ENCODE assay signal across 9 cellular contexts in the genomic region with DNA sequence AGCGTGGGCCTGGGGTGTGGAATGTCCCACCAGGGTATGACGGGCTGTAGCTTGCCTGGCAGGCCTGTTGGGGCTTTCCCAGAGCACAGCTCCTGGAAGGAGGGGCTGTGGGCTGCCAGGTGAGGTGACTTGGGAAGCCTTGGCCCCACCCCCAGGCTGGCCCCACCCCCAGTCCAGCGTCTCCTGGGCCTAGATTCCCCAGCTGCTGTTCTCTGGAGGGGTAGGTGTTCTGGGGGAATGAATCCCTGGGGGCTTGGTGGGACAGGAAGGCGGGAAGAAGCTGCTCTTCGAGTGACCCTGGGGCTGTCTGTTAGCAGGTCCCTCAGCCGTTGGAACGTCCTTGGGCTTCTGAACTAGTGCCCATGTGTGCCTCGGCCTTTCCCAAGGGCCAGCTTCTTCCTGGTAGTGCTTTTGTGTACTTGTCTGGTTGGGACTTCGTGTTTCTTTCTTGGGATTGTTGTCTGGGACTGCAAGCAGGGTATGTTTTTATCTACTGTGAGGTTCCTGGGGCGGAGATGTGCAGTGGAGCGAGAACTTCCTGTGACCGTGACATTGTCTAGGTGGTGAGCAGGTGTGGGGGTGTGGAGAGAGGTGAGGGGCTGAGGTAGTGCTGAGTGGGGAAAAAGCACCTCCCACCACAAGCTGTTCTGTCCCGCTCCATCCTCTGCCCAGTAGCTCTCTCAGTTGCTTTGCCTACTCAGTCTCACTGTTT. TPM values are rescaled to one million over a fixed set of nuclear protein-coding genes. Genes with fewer than 3 reads are reported as not detected.
DNase-seq lines count a peak whose midpoint lies in the region; ATAC-seq and TF ChIP-seq lines count a peak whose summit lies in the region.
"Had no signal": no experiment of that assay in that cellular context is flagged by ENCODE, and none has a peak within 500 bp of the region (broad histone marks: within the 10 kb centered on the region; RNA-seq: fewer than 3 reads in every experiment).

No MANE protein-coding gene starts in this region.

- H3K4me1 ChIP-seq in foreskin keratinocyte (peaks cover 27% of the 10 kb centered on the region), prostate gland (replicated peaks) (peaks cover 12% of the 10 kb centered on the region)

- ATAC-seq in foreskin keratinocyte (peak; percentile 47), GM21529 (IDR thresholded peaks at IDR 0.05; ENCODE audit: unreplicated experiment) (no peak), HG02970 (IDR thresholded peaks at IDR 0.05; ENCODE audit: low FRiP score, unreplicated experiment) (no peak)

- H3K27ac ChIP-seq in RWPE1: peak overlapping the region; percentile 99
- H3K27ac ChIP-seq in foreskin keratinocyte: peak overlapping the region; percentile 100
- H3K27ac ChIP-seq in prostate gland: peak overlapping the region; percentile 93 to 96

- POLR2A ChIA-PET in RWPE1 (lab: Yijun Ruan, JAX; ENCODE audit: low non-redundant PET): interaction anchor here (0.7 to 1.4 kb wide), 3 partner anchors 22 to 139 kb away, joined by 3 to 4 read pairs (median 4); a partner anchor contains a TSS

- in situ Hi-C loops in GM13977 (cut with MboI; ENCODE audit: low pct_unique_long_range_greater_than_20kb, low sequenced_read_pairs, unreplicated experiment): no loop called here

- intact Hi-C loops in prostate gland (cut with DNase I): loop anchor here (5.0 kb wide), 1 partner anchor 206 kb away; no protein-coding TSS in a partner anchor

- DNase-seq in AG20443 (ENCODE audit: low spot score) (peak; percentile 10), GM13977 (ENCODE audit: low spot score) (peak; percentile 81), RWPE1 (ENCODE audit: low spot score) (peak; percentile 83), foreskin keratinocyte (peak; percentile 72 to 83), prostate gland (ENCODE audit: low spot score) (peak; percentile 93), H4 (ENCODE audit: low spot score) (no peak)

- peak overlapping the region; percentile 57 to 70 for H3K4me3 ChIP-seq in prostate gland

- H3K27me3 ChIP-seq in foreskin keratinocyte: no peaks in the 10 kb centered on the region
- no peaks in the 10 kb centered on the region for H3K27me3 ChIP-seq in prostate gland (replicated peaks; ENCODE audit: insufficient read depth)

- no peaks in the 10 kb centered on the region for H3K9me3 ChIP-seq in prostate gland

- H3K36me3 ChIP-seq in prostate gland: no peaks in the 10 kb centered on the region

- CTCF ChIA-PET in RWPE1 (lab: Yijun Ruan, JAX): interaction anchor here (0.6 to 3.0 kb wide), 6 partner anchors 31 to 265 kb away, joined by 3 to 15 read pairs (median 4); a partner anchor contains a TSS

- 42% methylated on average over 13 of the region's 13 CpGs for WGBS in prostate gland

- no peak for TF ChIP-seq CTCF in GM13977 (IDR thresholded peaks at IDR 0.05; ENCODE audit: extremely low read depth, insufficient read depth, missing control alignments)
- no peak for TF ChIP-seq CTCF in RWPE1 (conservative IDR thresholded peaks at IDR 0.05; ENCODE audit: low read depth)
- TF ChIP-seq CTCF in foreskin keratinocyte (conservative IDR thresholded peaks at IDR 0.05): no peak
- no peak for TF ChIP-seq CTCF in prostate gland (IDR thresholded peaks at IDR 0.05)

- peak; percentile 62 for TF ChIP-seq POLR2A in prostate gland (IDR thresholded peaks at IDR 0.05)

RNA-seq across cellular contexts. Expression of a gene that starts 1.4 kb away (rescaled TPM):
- total RNA-seq in foreskin keratinocyte: 211 and 243 TPM in 2 replicates
- 138 and 147 TPM in 2 replicates for polyA plus RNA-seq in foreskin keratinocyte
- total RNA-seq in prostate gland: 100 to 1,000 TPM; 178 to 182 TPM
- total RNA-seq in H4 (2014; rRNA removed; shearing (Covaris generic)): 16.0 and 30.1 TPM in 2 replicates

RNA-seq across cellular contexts. Expression of a gene that starts 25.1 kb away (rescaled TPM):
- total RNA-seq in foreskin keratinocyte: 23.6 and 25.9 TPM in 2 replicates
- 33.1 and 38.8 TPM in 2 replicates for polyA plus RNA-seq in foreskin keratinocyte
- 10 to 100 TPM; 19.0 to 26.2 TPM for total RNA-seq in prostate gland
- total RNA-seq in H4 (2014; rRNA removed; shearing (Covaris generic)): 8.4 and 8.5 TPM in 2 replicates

RNA-seq across cellular contexts. Expression of a gene that starts 31.1 kb away (rescaled TPM):
- total RNA-seq in foreskin keratinocyte (26.4 and 32.5 TPM in 2 replicates), prostate gland (10 to 100 TPM; 15.8 to 27.0 TPM)
- 18.1 and 21.5 TPM in 2 replicates for polyA plus RNA-seq in foreskin keratinocyte
- total RNA-seq in H4 (2014; rRNA removed; shearing (Covaris generic)): 10.5 and 17.6 TPM in 2 replicates

RNA-seq across cellular contexts. Expression of a gene that starts 49.0 kb away (rescaled TPM):
- total RNA-seq in foreskin keratinocyte (not detected in 2 replicates), prostate gland (not detected)
- not detected in 2 replicates for polyA plus RNA-seq in foreskin keratinocyte
- total RNA-seq in H4 (2014; rRNA removed; shearing (Covaris generic)): not detected in 2 replicates
- total RNA-seq: endothelial cell of umbilical vein had no signal
- polyA plus RNA-seq: endothelial cell of umbilical vein had no signal

RNA-seq across cellular contexts. Expression of a gene that starts 57.9 kb away (rescaled TPM):
- not detected in 2 replicates for total RNA-seq in foreskin keratinocyte
- not detected in 2 replicates for polyA plus RNA-seq in foreskin keratinocyte
- total RNA-seq in prostate gland: not detected
- not detected in 2 replicates for total RNA-seq in H4 (2014; rRNA removed; shearing (Covaris generic))
- total RNA-seq: endothelial cell of umbilical vein had no signal
- polyA plus RNA-seq: endothelial cell of umbilical vein had no signal
